In genomic region chr15:94882071-94882712, GRCh38 we compare ENCODE assay signal across 17 cellular contexts.
DNase-seq lines count a peak whose midpoint lies in the region; ATAC-seq, FAIRE-seq and TF ChIP-seq lines count a peak whose summit lies in the region.
"Had no signal": no experiment of that assay in that cellular context is flagged by ENCODE, and none has a peak within 500 bp of the region (broad histone marks: within the 10 kb centered on the region; RNA-seq: fewer than 3 reads in every experiment).

No MANE protein-coding gene starts in this region.

- H3K4me2 ChIP-seq in keratinocyte (ENCODE audit: control insufficient read depth, extremely low read depth, insufficient read depth, low read depth, low read length) = no peak overlapping the region
- H3K4me2 ChIP-seq in neuronal stem cell (ENCODE audit: insufficient read depth, low read length, poor library complexity, severe bottlenecking) = no peak overlapping the region
- H3K4me2 ChIP-seq: A549 had no signal

- H2BK5ac ChIP-seq in neuronal stem cell (ENCODE audit: low read length) = no peak overlapping the region

- DNase-seq in RWPE2 (ENCODE audit: low spot score) = no peak
- peak; percentile 72 for DNase-seq in bronchial epithelial cell (ENCODE audit: low read depth)
- DNase-seq in keratinocyte (ENCODE audit: low read depth, low spot score) = no peak
- DNase-seq in neuronal stem cell (ENCODE audit: low spot score) = no peak
- DNase-seq in effector CD8-positive, alpha-beta T cell (lab: John Stamatoyannopoulos, UW) = no peak
- DNase-seq in GDM1 (lab: John Stamatoyannopoulos, UW) = no peak
- DNase-seq: BE2C; CD4-positive, alpha-beta memory T cell; DMS79 treated with DMSO at 0.1 percent for 48 hours; EL; GM23248 had no signal

- H3K27ac ChIP-seq in RWPE2 (ENCODE audit: poor library complexity, severe bottlenecking) = no peak overlapping the region
- H3K27ac ChIP-seq in keratinocyte (ENCODE audit: control insufficient read depth, insufficient read depth, low read length) = no peak overlapping the region
- H3K27ac ChIP-seq in neuronal stem cell (replicated peaks; ENCODE audit: low read length) = no peak overlapping the region
- H3K27ac ChIP-seq: A549, C4-2B, GM23248 had no signal

- H2AFZ ChIP-seq in keratinocyte (ENCODE audit: control insufficient read depth, low read length) = no peak overlapping the region
- no peak overlapping the region for H2AFZ ChIP-seq in neuronal stem cell (ENCODE audit: low read length)
- H2AFZ ChIP-seq: GM23248 had no signal

- H3K9ac ChIP-seq in keratinocyte (ENCODE audit: control insufficient read depth, extremely low read depth, insufficient read depth, low read length) (no peak overlapping the region), neuronal stem cell (ENCODE audit: low read depth, low read length, poor library complexity) (no peak overlapping the region)
- H3K9ac ChIP-seq: GM23248 had no signal

- H3K36me3 ChIP-seq in RWPE2 (ENCODE audit: low read depth) = no peaks in the 10 kb centered on the region
- H3K36me3 ChIP-seq in bronchial epithelial cell (ENCODE audit: control insufficient read depth, insufficient read depth, low read length) = no peaks in the 10 kb centered on the region
- no peaks in the 10 kb centered on the region for H3K36me3 ChIP-seq in keratinocyte (ENCODE audit: control insufficient read depth in 2 of 2, extremely low read depth in 1 of 2, insufficient read depth in 2 of 2, low read length in 2 of 2)
- H3K36me3 ChIP-seq in neuronal stem cell (replicated peaks in 1 of 2; ENCODE audit: control insufficient read depth in 2 of 2, insufficient read depth in 2 of 2, low read length in 2 of 2) = no peaks in the 10 kb centered on the region
- H3K36me3 ChIP-seq: BE2C had no signal

- peak overlapping the region; percentile 73 for H3K14ac ChIP-seq in neuronal stem cell (ENCODE audit: low read length)

- ATAC-seq in RWPE2 (ENCODE audit: low read depth) (peak; percentile 72; the same call in 2 of the 3 replicates), HG02840 (IDR thresholded peaks at IDR 0.05; ENCODE audit: low FRiP score, unreplicated experiment) (no peak), HG02885 (IDR thresholded peaks at IDR 0.05; ENCODE audit: poor library complexity, unreplicated experiment) (no peak)
- ATAC-seq: A549 had no signal

- H3K4me3 ChIP-seq in RWPE2 (ENCODE audit: severe bottlenecking) (no peak overlapping the region), bronchial epithelial cell (ENCODE audit: low read depth, low read length) (no peak overlapping the region), keratinocyte (ENCODE audit: control insufficient read depth in 2 of 3, extremely low read depth in 1 of 3, insufficient read depth in 2 of 3, low read depth in 1 of 3, low read length in 3 of 3) (no peak overlapping the region), neuronal stem cell (ENCODE audit: low read length in 2 of 2) (no peak overlapping the region)
- H3K4me3 ChIP-seq: A549, GM23248 had no signal

- H3K9me1 ChIP-seq in keratinocyte (ENCODE audit: control insufficient read depth, extremely low read depth, insufficient read depth, low read length) = no peaks in the 10 kb centered on the region

- H3K4ac ChIP-seq in neuronal stem cell (ENCODE audit: low read length) = no peak overlapping the region

- no peaks in the 10 kb centered on the region for H4K20me1 ChIP-seq in keratinocyte (ENCODE audit: control insufficient read depth, extremely low read depth, insufficient read depth, low read length)

- no peak overlapping the region for H2BK12ac ChIP-seq in neuronal stem cell (ENCODE audit: low read length)

- H3K23ac ChIP-seq in neuronal stem cell (ENCODE audit: low read depth, low read length, poor library complexity) = no peak overlapping the region

- no CpG with 5 or more reads among the region's 10 CpGs for WGBS in neuronal stem cell (ENCODE audit: extremely low coverage in 2 of 2, insufficient read length in 2 of 2, insufficient replicate concordance in 1 of 2), 2 donors

- no peaks in the 10 kb centered on the region for H3K9me3 ChIP-seq in RWPE2 (ENCODE audit: severe bottlenecking)
- no peaks in the 10 kb centered on the region for H3K9me3 ChIP-seq in keratinocyte (ENCODE audit: control insufficient read depth, low read depth, low read length)
- H3K9me3 ChIP-seq in neuronal stem cell (replicated peaks in 1 of 2; ENCODE audit: control insufficient read depth in 2 of 2, insufficient read depth in 1 of 2, low read depth in 1 of 2, low read length in 2 of 2) = peaks cover 0 to 2% of the 10 kb centered on the region in 2 donors
- H3K9me3 ChIP-seq: BE2C had no signal

- H4K91ac ChIP-seq in neuronal stem cell (ENCODE audit: low read depth, low read length, poor library complexity) = no peak overlapping the region

- no peak overlapping the region for H4K8ac ChIP-seq in neuronal stem cell (ENCODE audit: low read depth, low read length)

- no peak overlapping the region for H2BK120ac ChIP-seq in neuronal stem cell (ENCODE audit: low read depth, low read length)

- FAIRE-seq in bronchial epithelial cell (lab: Jason Lieb, UNC) (peak; percentile 82), keratinocyte (lab: Jason Lieb, UNC) (peak; percentile 5)
- FAIRE-seq: A549, G401.6, H54 had no signal

- no peak overlapping the region for H2AK5ac ChIP-seq in neuronal stem cell (ENCODE audit: low read depth, low read length)

- no peak for TF ChIP-seq CTCF in RWPE2 (IDR thresholded peaks at IDR 0.05; ENCODE audit: poor library complexity, severe bottlenecking)
- no peak for TF ChIP-seq CTCF in bronchial epithelial cell (IDR thresholded peaks at IDR 0.05; ENCODE audit: insufficient read depth, low read length, severe bottlenecking)
- no peak for TF ChIP-seq CTCF in keratinocyte (optimal IDR thresholded peaks at IDR 0.05 in 1 of 3, IDR thresholded peaks at IDR 0.05 in 1 of 3, conservative IDR thresholded peaks at IDR 0.05 in 1 of 3; ENCODE audit: extremely low read depth in 1 of 3, insufficient read depth in 2 of 3, low read length in 3 of 3)

- H3K4me1 ChIP-seq in RWPE2 (ENCODE audit: insufficient read depth, poor library complexity, severe bottlenecking) (no peaks in the 10 kb centered on the region), keratinocyte (ENCODE audit: control insufficient read depth, extremely low read depth, insufficient read depth, low read length) (no peaks in the 10 kb centered on the region), neuronal stem cell (ENCODE audit: control insufficient read depth in 2 of 2, insufficient read depth in 1 of 2, low read depth in 1 of 2, low read length in 2 of 2) (no peaks in the 10 kb centered on the region)
- H3K4me1 ChIP-seq: A549, BE2C had no signal

- dilution Hi-C loops in keratinocyte (cut with MboI; ENCODE audit: extremely low pct_ligation_motif_present, low sequenced_read_pairs) = no loop called here

- H2BK15ac ChIP-seq in neuronal stem cell (ENCODE audit: low read length) = no peak overlapping the region

- no peaks in the 10 kb centered on the region for H3K79me1 ChIP-seq in neuronal stem cell (ENCODE audit: low read depth, low read length)

- no peaks in the 10 kb centered on the region for H3K79me2 ChIP-seq in keratinocyte (ENCODE audit: control insufficient read depth, insufficient read depth, low read length)

- H3K27me3 ChIP-seq in RWPE2 (ENCODE audit: insufficient read depth, poor library complexity, severe bottlenecking) (no peaks in the 10 kb centered on the region), bronchial epithelial cell (ENCODE audit: control insufficient read depth, insufficient read depth, low read length) (no peaks in the 10 kb centered on the region), keratinocyte (ENCODE audit: control insufficient read depth, extremely low read depth, insufficient read depth, low read length) (no peaks in the 10 kb centered on the region), neuronal stem cell (ENCODE audit: control insufficient read depth in 3 of 3, insufficient read depth in 3 of 3, low read depth in 1 of 3, low read length in 3 of 3) (no peaks in the 10 kb centered on the region)
- H3K27me3 ChIP-seq: BE2C had no signal

- H3K18ac ChIP-seq in neuronal stem cell (ENCODE audit: low read length) = no peak overlapping the region
